In genomic region chr11:60131943-60132342, GRCh38 we compare ENCODE assay signal across 23 cellular contexts. TPM values are rescaled to one million over a fixed set of nuclear protein-coding genes. Genes with fewer than 3 reads are reported as not detected.
DNase-seq lines count a peak whose midpoint lies in the region; ATAC-seq, FAIRE-seq and TF ChIP-seq lines count a peak whose summit lies in the region.
"Had no signal": no experiment of that assay in that cellular context is flagged by ENCODE, and none has a peak within 500 bp of the region (broad histone marks: within the 10 kb centered on the region; RNA-seq: fewer than 3 reads in every experiment).

No MANE protein-coding gene starts in this region.

- 50% methylated on average over 2 of the region's 2 CpGs for WGBS in mammary epithelial cell (ENCODE audit: low coverage, missing lambda C conversion rate)
- 74% methylated on average over 2 of the region's 2 CpGs for WGBS in K562 (ENCODE audit: insufficient coverage, low coverage, missing lambda C conversion rate)

- peak overlapping the region; percentile 6 for H2AFZ ChIP-seq in mammary epithelial cell (ENCODE audit: low read depth, low read length)
- no peak overlapping the region for H2AFZ ChIP-seq in K562 (ENCODE audit: low read depth, low read length)
- H2AFZ ChIP-seq: GM23338 had no signal

- in situ Hi-C loops in mammary epithelial cell (cut with MboI; ENCODE audit: low sequenced_read_pairs in 2 of 2), result loop anchor here (25.0 kb wide), 1 partner anchor 320 kb away; the partner anchor contains the start of gene MRPL16 (in 2 of the 2)
- in situ Hi-C loops in K562 (cut with MboI), result loop anchor here (5.0 kb wide), 1 partner anchor 310 kb away; no protein-coding TSS in a partner anchor

- H3K27ac Mint-ChIP-seq in MCF 10A (ENCODE audit: low read depth, unreplicated experiment), result no peak overlapping the region
- H3K27ac Mint-ChIP-seq: CD14-positive monocyte; CD4-positive, alpha-beta T cell; CD8-positive, alpha-beta memory T cell; GM23338; H9 had no signal

- no peaks in the 10 kb centered on the region for H3K9me1 ChIP-seq in K562 (ENCODE audit: control insufficient read depth, insufficient read depth, low read length)

- TF ChIP-seq CTCF in mammary epithelial cell (conservative IDR thresholded peaks at IDR 0.05 in 1 of 2, IDR thresholded peaks at IDR 0.05 in 1 of 2; ENCODE audit: extremely low read depth in 1 of 2, insufficient read depth in 1 of 2, low read depth in 1 of 2, low read length in 2 of 2) (no peak), MCF 10A (IDR thresholded peaks at IDR 0.05; ENCODE audit: unreplicated experiment) (no peak), K562 (IDR thresholded peaks at IDR 0.05 in 2 of 3, conservative IDR thresholded peaks at IDR 0.05 in 1 of 3; ENCODE audit: insufficient read depth in 2 of 3, low read depth in 1 of 3, low read length in 3 of 3) (no peak), mucosa of descending colon (IDR thresholded peaks at IDR 0.05) (no peak)

- ATAC-seq in K562, result no peak
- ATAC-seq in mucosa of descending colon, result peak; percentile 54
- ATAC-seq in GM21619 (IDR thresholded peaks at IDR 0.05; ENCODE audit: unreplicated experiment), result no peak
- ATAC-seq in HG03439 (IDR thresholded peaks at IDR 0.05; ENCODE audit: unreplicated experiment), result no peak
- ATAC-seq: GM23338, HCT116 had no signal

- TF ChIP-seq RAD21 in K562 (CRISPR knock-in tag; conservative IDR thresholded peaks at IDR 0.05 in 1 of 2, IDR thresholded peaks at IDR 0.05 in 1 of 2), result no peak

- H3K9me3 ChIP-seq in mammary epithelial cell (replicated peaks; ENCODE audit: insufficient read depth, low read length), result peaks cover 6% of the 10 kb centered on the region
- peaks cover 18% of the 10 kb centered on the region for H3K9me3 ChIP-seq in K562 (replicated peaks; ENCODE audit: control insufficient read depth, insufficient read depth, low read depth, low read length)
- no peaks in the 10 kb centered on the region for H3K9me3 ChIP-seq in mucosa of descending colon
- H3K9me3 ChIP-seq: BE2C had no signal

- no peak for FAIRE-seq in K562 (lab: Jason Lieb, UNC)
- FAIRE-seq: A204.1, G401.6, GM19239 had no signal

- H3K9ac ChIP-seq in mammary epithelial cell (ENCODE audit: insufficient read depth, low read length), result no peak overlapping the region
- no peak overlapping the region for H3K9ac ChIP-seq in K562 (ENCODE audit: insufficient read depth in 1 of 2, low read depth in 2 of 2, low read length in 2 of 2)
- H3K9ac ChIP-seq: BLaER1 treated with 17β-estradiol and CSF1 and Interleukin-3, amounts not matched to agents 10 nM and 100 nM had no signal

- no peaks in the 10 kb centered on the region for H3K27me3 Mint-ChIP-seq in MCF 10A (ENCODE audit: insufficient read depth, unreplicated experiment)
- H3K27me3 Mint-ChIP-seq: CD4-positive, alpha-beta T cell had no signal

- peaks cover 11% of the 10 kb centered on the region for H3K4me1 ChIP-seq in mammary epithelial cell (ENCODE audit: insufficient read depth, low read length)
- peaks cover 0 to 11% of the 10 kb centered on the region in 2 experiments; a peak in 2 of 5 replicates for H3K4me1 ChIP-seq in K562 (replicated peaks in 1 of 2; ENCODE audit: control insufficient read depth in 2 of 2, insufficient read depth in 2 of 2, low read length in 2 of 2)
- H3K4me1 ChIP-seq in mucosa of descending colon (ENCODE audit: low read depth), result peaks cover 7% of the 10 kb centered on the region
- H3K4me1 ChIP-seq: BE2C had no signal

- no peaks in the 10 kb centered on the region for H4K20me1 ChIP-seq in mammary epithelial cell (ENCODE audit: insufficient read depth, low read length)
- H4K20me1 ChIP-seq in K562 (replicated peaks; ENCODE audit: control insufficient read depth, insufficient read depth, low read length), result no peaks in the 10 kb centered on the region
- H4K20me1 ChIP-seq: BLaER1 treated with 17β-estradiol and CSF1 and Interleukin-3, amounts not matched to agents 10 nM and 100 nM had no signal

- H3K4me1 Mint-ChIP-seq in MCF 10A (ENCODE audit: insufficient read depth, unreplicated experiment), result no peaks in the 10 kb centered on the region
- H3K4me1 Mint-ChIP-seq: CD8-positive, alpha-beta memory T cell had no signal

- CTCF ChIA-PET in mammary epithelial cell (lab: Charles Lee; ENCODE audit: low non-redundant PET) (interaction anchor here (0.6 kb wide), 1 partner anchor 566 kb away, joined by 3 read pairs; no protein-coding TSS in a partner anchor), MCF 10A (lab: Yijun Ruan, JAX) (no interaction called here), K562 (lab: Yijun Ruan, JAX; ENCODE audit: low intra/inter-chr PET ratio) (no interaction called here)

- H3K36me3 Mint-ChIP-seq in MCF 10A (ENCODE audit: insufficient read depth, unreplicated experiment), result no peaks in the 10 kb centered on the region
- H3K36me3 Mint-ChIP-seq: CD14-positive monocyte had no signal

- no TSS peak for BruUV-seq in mammary epithelial cell (replicated peaks; lab: Mats Ljungman, UMichigan)
- BruUV-seq in MCF 10A (replicated peaks; lab: Mats Ljungman, UMichigan), result no TSS peak
- no TSS peak for BruUV-seq in K562 (replicated peaks; lab: Mats Ljungman, UMichigan)

- dilution Hi-C loops in mammary epithelial cell (cut with HindIII; ENCODE audit: low sequenced_read_pairs), result no loop called here

- no peaks in the 10 kb centered on the region for H3K36me3 ChIP-seq in mammary epithelial cell (ENCODE audit: insufficient read depth, low read length)
- H3K36me3 ChIP-seq in K562 (ENCODE audit: control insufficient read depth, insufficient read depth, low read length), result no peaks in the 10 kb centered on the region
- no peaks in the 10 kb centered on the region for H3K36me3 ChIP-seq in mucosa of descending colon (ENCODE audit: low read depth)
- H3K36me3 ChIP-seq: BE2C; BLaER1 treated with 17β-estradiol and CSF1 and Interleukin-3, amounts not matched to agents 10 nM and 100 nM had no signal

- intact Hi-C loops in mammary epithelial cell (cut with micrococcal nuclease) (no loop called here), MCF 10A (cut with micrococcal nuclease) (no loop called here), K562 (cut with micrococcal nuclease) (loop anchor here (5.0 kb wide), 1 partner anchor 120 kb away; no protein-coding TSS in a partner anchor), mucosa of descending colon (cut with DNase I, micrococcal nuclease) (no loop called here)

- H3K79me2 ChIP-seq in mammary epithelial cell (ENCODE audit: insufficient read depth, low read length), result no peaks in the 10 kb centered on the region
- H3K79me2 ChIP-seq in K562 (ENCODE audit: control insufficient read depth, insufficient read depth, low read length), result no peaks in the 10 kb centered on the region

- POLR2A ChIA-PET in MCF 10A (lab: Yijun Ruan, JAX), result interaction anchor here (0.6 to 1.2 kb wide), 3 partner anchors 9 to 213 kb away, joined by 3 read pairs; no protein-coding TSS in a partner anchor
- POLR2A ChIA-PET in K562 (lab: Yijun Ruan, JAX), result no interaction called here

- H3K27ac ChIP-seq in mammary epithelial cell (ENCODE audit: insufficient read depth, low read depth, low read length), result no peak overlapping the region
- H3K27ac ChIP-seq in K562 (ENCODE audit: extremely low read depth, low read depth, low read length), result no peak overlapping the region
- H3K27ac ChIP-seq: 22Rv1; BLaER1 treated with 17β-estradiol and CSF1 and Interleukin-3, amounts not matched to agents 10 nM and 100 nM had no signal

- DNase-seq in mammary epithelial cell (no peak), MCF 10A (ENCODE audit: unreplicated experiment) (no peak), K562 (ENCODE audit: extremely low read depth in 1 of 4, low spot score in 3 of 4) (no peak), mucosa of descending colon (no peak), NCI-H345 treated with DMSO at 0.1 percent for 48 hours (lab: John Stamatoyannopoulos, UW; ENCODE audit: unreplicated experiment) (no peak)
- DNase-seq: BE2C; CD4-positive, alpha-beta T cell; CD8-positive, alpha-beta memory T cell; DMS153; DND-41; H9 had no signal

- H3K27me3 ChIP-seq in mammary epithelial cell (ENCODE audit: insufficient read depth, low read length), result no peaks in the 10 kb centered on the region
- no peaks in the 10 kb centered on the region for H3K27me3 ChIP-seq in K562 (ENCODE audit: control insufficient read depth in 2 of 2, insufficient read depth in 2 of 2, low read length in 2 of 2)
- H3K27me3 ChIP-seq: BE2C; BLaER1 treated with 17β-estradiol and CSF1 and Interleukin-3, amounts not matched to agents 10 nM and 100 nM had no signal

- H3K4me3 Mint-ChIP-seq in MCF 10A (ENCODE audit: unreplicated experiment), result no peak overlapping the region
- H3K4me3 Mint-ChIP-seq: CD14-positive monocyte; CD4-positive, alpha-beta T cell; CD8-positive, alpha-beta memory T cell; GM23338; H9 had no signal

- H3K4me3 ChIP-seq in mammary epithelial cell (replicated peaks in 1 of 3; ENCODE audit: insufficient read depth in 1 of 3, low read depth in 2 of 3, low read length in 3 of 3) (no peak overlapping the region), K562 (no peak overlapping the region), mucosa of descending colon (no peak overlapping the region)
- H3K4me3 ChIP-seq: BLaER1 treated with 17β-estradiol and CSF1 and Interleukin-3, amounts not matched to agents 10 nM and 100 nM; GM23338 had no signal

- TF ChIP-seq POLR2A in K562 (conservative IDR thresholded peaks at IDR 0.05), result no peak

- no peak for TF ChIP-seq EP300 in K562 (IDR thresholded peaks at IDR 0.05; ENCODE audit: low read length)

- H3K4me2 ChIP-seq in mammary epithelial cell (ENCODE audit: insufficient read depth, low read depth, low read length) (no peak overlapping the region), K562 (ENCODE audit: insufficient read depth, low read length) (no peak overlapping the region)
- H3K4me2 ChIP-seq: BLaER1 treated with 17β-estradiol and CSF1 and Interleukin-3, amounts not matched to agents 10 nM and 100 nM; GM23338 had no signal

- peaks cover 7% of the 10 kb centered on the region for H3K9me3 Mint-ChIP-seq in MCF 10A (ENCODE audit: unreplicated experiment)
- H3K9me3 Mint-ChIP-seq: CD4-positive, alpha-beta T cell had no signal

RNA-seq across cellular contexts. Expression of gene MS4A2, which starts 43.5 kb away (rescaled TPM):
- total RNA-seq in mammary epithelial cell (not detected), MCF 10A (2022) (not detected in 2 replicates), K562 (2014; rRNA removed) (0.50 and 1.3 TPM in 2 replicates), K562 (2014; rRNA removed; fragmentation: Illumina TruSeq; extraction: Trizol) (1.1 and 1.3 TPM in 2 replicates), K562 (2015; rRNA removed; fragmentation: Illumina TruSeq; extraction: Trizol) (5.4 and 5.7 TPM in 2 replicates), K562 (2021) (0.55 and 1.5 TPM in 2 replicates), mucosa of descending colon (1 to 10 TPM in 2 of 3 donors, under 1 TPM in 1; 0.90 to 4.1 (median 3.5) TPM)
- polyA plus RNA-seq in mammary epithelial cell (not detected), K562 (2011; rRNA removed) (0.06 and 0.61 TPM in 2 replicates), K562 (2014; fragmentation: Illumina TruSeq; extraction: Trizol) (1.3 and 2.3 TPM in 2 replicates), K562 (2014; fragmentation: Nextera tagmentation; extraction: Ambion mirVana) (1 to 10 TPM in 1 of 2 experiments, under 1 TPM in 1; 0.86 to 1.5 TPM), K562 (2014; rRNA removed) (0.77 and 3.1 TPM in 2 replicates)
- polyA minus RNA-seq in mammary epithelial cell, result not detected
- total RNA-seq in K562 (2011; cell fraction: chromatin; rRNA removed; ENCODE audit: low replicate concordance), result 0.14 TPM in 1 of 2 replicates, not detected in the other
- not detected in 2 replicates for total RNA-seq in K562 (2011; cell fraction: nucleolus; rRNA removed)
- 0.07 TPM in 1 of 2 replicates, not detected in the other for total RNA-seq in K562 (2011; cell fraction: nucleoplasm; rRNA removed)
- polyA plus RNA-seq in K562 (2011; cell fraction: cytosol; rRNA removed), result 0.24 TPM in 1 of 2 replicates, not detected in the other
- polyA plus RNA-seq in K562 (2011; cell fraction: nucleus; rRNA removed), result 1.0 TPM in 1 of 2 replicates, not detected in the other
- 5.1 and 7.0 TPM in 2 replicates for polyA plus RNA-seq in K562 (2012)
- 0.66 TPM in 1 of 2 replicates, not detected in the other for polyA minus RNA-seq in K562 (2011; rRNA and poly(A)+ RNA removed)
- not detected in 2 replicates for polyA minus RNA-seq in K562 (2011; cell fraction: cytosol; rRNA and poly(A)+ RNA removed)
- 0.78 TPM in 1 of 2 replicates, not detected in the other for polyA minus RNA-seq in K562 (2011; cell fraction: nucleus; rRNA and poly(A)+ RNA removed)
- total RNA-seq: CD4-positive, alpha-beta T cell; CD8-positive, alpha-beta memory T cell; GM23338; H4; H9 had no signal
- polyA plus RNA-seq: AG04450; CD8-positive, alpha-beta memory T cell; GM23338 had no signal

RNA-seq across cellular contexts. Expression of gene MS4A6A, which starts 50.9 kb away (rescaled TPM):
- not detected for total RNA-seq in mammary epithelial cell
- not detected for polyA plus RNA-seq in mammary epithelial cell
- not detected for polyA minus RNA-seq in mammary epithelial cell
- not detected in 2 replicates for total RNA-seq in MCF 10A (2022)
- 0.35 TPM in 1 of 2 replicates, not detected in the other for total RNA-seq in K562 (2011; cell fraction: chromatin; rRNA removed; ENCODE audit: low replicate concordance)
- total RNA-seq in K562 (2011; cell fraction: nucleolus; rRNA removed), result 0.33 and 0.53 TPM in 2 replicates
- total RNA-seq in K562 (2011; cell fraction: nucleoplasm; rRNA removed), result not detected in 2 replicates
- total RNA-seq in K562 (2014; rRNA removed), result 1.7 and 2.0 TPM in 2 replicates
- total RNA-seq in K562 (2014; rRNA removed; fragmentation: Illumina TruSeq; extraction: Trizol), result 3.3 and 3.4 TPM in 2 replicates
- 9.1 and 9.5 TPM in 2 replicates for total RNA-seq in K562 (2015; rRNA removed; fragmentation: Illumina TruSeq; extraction: Trizol)
- 1.7 and 3.4 TPM in 2 replicates for total RNA-seq in K562 (2021)
- polyA plus RNA-seq in K562 (2011; rRNA removed), result 0.57 and 25.1 TPM in 2 replicates
- 0.06 and 11.1 TPM in 2 replicates for polyA plus RNA-seq in K562 (2011; cell fraction: cytosol; rRNA removed)
- 0.13 and 26.4 TPM in 2 replicates for polyA plus RNA-seq in K562 (2011; cell fraction: nucleus; rRNA removed)
- 1.9 and 7.6 TPM in 2 replicates for polyA plus RNA-seq in K562 (2012)
- 4.3 and 5.6 TPM in 2 replicates for polyA plus RNA-seq in K562 (2014; fragmentation: Illumina TruSeq; extraction: Trizol)
- 1 to 10 TPM; 5.5 to 5.8 TPM for polyA plus RNA-seq in K562 (2014; fragmentation: Nextera tagmentation; extraction: Ambion mirVana)
- 4.2 and 4.7 TPM in 2 replicates for polyA plus RNA-seq in K562 (2014; rRNA removed)
- polyA minus RNA-seq in K562 (2011; rRNA and poly(A)+ RNA removed), result 12.9 TPM in 1 of 2 replicates, not detected in the other
- 5.4 TPM in 1 of 2 replicates, not detected in the other for polyA minus RNA-seq in K562 (2011; cell fraction: cytosol; rRNA and poly(A)+ RNA removed)
- polyA minus RNA-seq in K562 (2011; cell fraction: nucleus; rRNA and poly(A)+ RNA removed), result 16.8 TPM in 1 of 2 replicates, not detected in the other
- 10 to 100 TPM; 21.0 to 87.2 (median 85.8) TPM for total RNA-seq in mucosa of descending colon
- total RNA-seq: GM23338, H4, H9 had no signal
- polyA plus RNA-seq: AG04450, GM23338 had no signal
